Comparison of ENCODE assay signal across 24 cellular contexts in the genomic region with DNA sequence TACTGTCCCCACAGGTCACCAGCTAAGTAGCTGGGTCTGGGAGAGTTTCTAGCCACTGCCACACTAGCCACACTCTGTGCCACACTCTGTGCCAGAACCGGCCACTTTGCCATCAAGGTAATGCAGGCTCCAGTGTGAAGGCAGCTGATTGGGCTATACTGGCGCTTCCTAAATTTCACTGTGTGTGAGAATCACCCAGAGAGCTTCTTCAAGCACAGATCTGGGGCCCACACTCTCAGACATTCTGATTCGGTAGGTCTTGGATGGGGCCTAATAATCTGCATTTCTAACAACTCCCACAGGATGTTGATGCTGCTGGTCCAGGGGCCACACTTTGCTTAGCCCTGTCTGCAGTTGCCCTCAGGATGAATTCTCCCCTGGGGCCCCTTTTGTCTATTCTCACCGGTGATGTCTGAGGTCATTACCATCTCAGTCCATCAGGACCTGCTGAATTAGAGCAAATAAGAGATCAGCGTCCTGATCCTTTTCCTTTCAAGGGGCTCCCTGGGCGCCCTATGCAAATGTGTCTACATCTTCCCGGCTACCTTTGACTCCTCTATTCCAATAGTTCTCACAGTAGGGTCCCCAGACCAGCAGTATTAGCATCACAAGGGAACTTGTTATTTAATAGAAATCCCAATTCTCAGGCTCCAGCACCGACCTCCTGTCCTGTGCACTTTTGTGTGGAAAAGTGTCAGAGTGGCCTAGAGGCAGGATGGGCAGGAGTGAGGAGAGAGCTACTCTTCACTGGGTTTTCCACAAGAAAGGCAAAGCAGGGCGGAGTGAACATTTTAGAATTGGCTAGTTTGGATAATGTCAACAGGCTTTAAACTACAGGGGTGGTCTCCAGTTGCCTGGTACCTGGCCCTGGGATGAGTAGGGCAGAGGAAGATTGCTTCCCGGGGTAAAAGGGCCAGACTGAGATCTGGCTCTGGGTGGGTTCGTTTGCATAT. TPM values are rescaled to one million over a fixed set of nuclear protein-coding genes. Genes with fewer than 3 reads are reported as not detected.
DNase-seq lines count a peak whose midpoint lies in the region; FAIRE-seq and TF ChIP-seq lines count a peak whose summit lies in the region.
"Had no signal": no experiment of that assay in that cellular context is flagged by ENCODE, and none has a peak within 500 bp of the region (broad histone marks: within the 10 kb centered on the region; RNA-seq: fewer than 3 reads in every experiment).

No MANE protein-coding gene starts in this region.

- H3K4me3 Mint-ChIP-seq in neural progenitor cell = peak overlapping the region; percentile 38
- H3K4me3 Mint-ChIP-seq: CD4-positive, alpha-beta T cell; T-helper 1 cell treated with Interleukin-12 subunit alpha and Interleukin-12 subunit beta and Interleukin-4 antibody, amounts not matched to agents 30 μg/mL and 1 μg/mL, for 36 hours had no signal

- no TSS peak for BruUV-seq in OCI-LY7 (replicated peaks; lab: Mats Ljungman, UMichigan)

- WGBS in iPS DF 6.9 (ENCODE audit: insufficient coverage, insufficient read length) = no CpG with 5 or more reads among the region's 11 CpGs

- intact Hi-C loops in OCI-LY7 (cut with micrococcal nuclease; ENCODE audit: unreplicated experiment) = loop anchor here (5.0 to 10.0 kb wide), 3 partner anchors 143 to 295 kb away; a partner anchor contains a TSS

- H3K9me2 ChIP-seq in OCI-LY7 (ENCODE audit: insufficient read depth, low read length) = no peaks in the 10 kb centered on the region
- H3K9me2 ChIP-seq: SK-N-SH had no signal

- H3K27me3 ChIP-seq in H7 (ENCODE audit: control insufficient read depth, insufficient read depth, low read length) (peaks cover 38% of the 10 kb centered on the region), iPS DF 6.9 (ENCODE audit: control insufficient read depth, insufficient read depth, low read length) (peaks cover 51% of the 10 kb centered on the region), neural progenitor cell (peaks cover 89% of the 10 kb centered on the region)

- H3K27ac Mint-ChIP-seq in neural progenitor cell = peak overlapping the region; percentile 62
- H3K27ac Mint-ChIP-seq: CD4-positive, alpha-beta T cell; T-helper 1 cell treated with Interleukin-12 subunit alpha and Interleukin-12 subunit beta and Interleukin-4 antibody, amounts not matched to agents 30 μg/mL and 1 μg/mL, for 36 hours had no signal

- H3K9ac ChIP-seq in neural progenitor cell = no peak overlapping the region
- H3K9ac ChIP-seq: SK-N-SH had no signal

- H3K36me3 ChIP-seq in H7 (replicated peaks; ENCODE audit: control insufficient read depth, insufficient read depth, low read length) (no peaks in the 10 kb centered on the region), OCI-LY7 (ENCODE audit: insufficient read depth, low read length) (no peaks in the 10 kb centered on the region), iPS DF 6.9 (ENCODE audit: control insufficient read depth, insufficient read depth, low read length) (no peaks in the 10 kb centered on the region), neural progenitor cell (no peaks in the 10 kb centered on the region)

- TF ChIP-seq CTCF in OCI-LY7 (conservative IDR thresholded peaks at IDR 0.05; ENCODE audit: low read length) (no peak), neural progenitor cell (IDR thresholded peaks at IDR 0.05) (no peak), D721Med (IDR thresholded peaks at IDR 0.05; ENCODE audit: insufficient read depth, missing control alignments) (no peak)

- H3K4me3 ChIP-seq in H7 (ENCODE audit: insufficient read depth, low read depth, low read length) (no peak overlapping the region), OCI-LY7 (ENCODE audit: low read depth, low read length, poor library complexity, severe bottlenecking) (no peak overlapping the region), iPS DF 6.9 (ENCODE audit: low read length) (no peak overlapping the region), neural progenitor cell (no peak overlapping the region)

- H3F3A ChIP-seq in neural progenitor cell (ENCODE audit: low read depth) = peaks cover 37% of the 10 kb centered on the region

- H3K9me3 ChIP-seq in OCI-LY7 (ENCODE audit: low read length) (no peaks in the 10 kb centered on the region), iPS DF 6.9 (ENCODE audit: control insufficient read depth, insufficient read depth, low read length) (no peaks in the 10 kb centered on the region), neural progenitor cell (ENCODE audit: low read depth) (no peaks in the 10 kb centered on the region)
- H3K9me3 ChIP-seq: SK-N-SH had no signal

- FAIRE-seq in D721Med (lab: Jason Lieb, UNC) = no peak
- FAIRE-seq: GM12891, GM18507, RCC 7860 had no signal

- H3K4me2 ChIP-seq in OCI-LY7 (ENCODE audit: low read length) = peak overlapping the region; percentile 12
- peak overlapping the region; percentile 62 for H3K4me2 ChIP-seq in neural progenitor cell
- H3K4me2 ChIP-seq: SK-N-SH had no signal

- H3K9me3 Mint-ChIP-seq in neural progenitor cell = no peaks in the 10 kb centered on the region
- H3K9me3 Mint-ChIP-seq: CD4-positive, alpha-beta T cell; T-helper 1 cell treated with Interleukin-12 subunit alpha and Interleukin-12 subunit beta and Interleukin-4 antibody, amounts not matched to agents 30 μg/mL and 1 μg/mL, for 36 hours had no signal

- H2AFZ ChIP-seq in OCI-LY7 (ENCODE audit: low read length) (no peak overlapping the region), neural progenitor cell (replicated peaks) (no peak overlapping the region)

- H4K20me1 ChIP-seq in OCI-LY7 (ENCODE audit: insufficient read depth, low read length) = no peaks in the 10 kb centered on the region
- peaks cover 21% of the 10 kb centered on the region for H4K20me1 ChIP-seq in neural progenitor cell (ENCODE audit: low read depth)

- CTCF ChIA-PET in OCI-LY7 (lab: Charles Lee; ENCODE audit: unreplicated experiment) = interaction anchor here (0.7 kb wide), 1 partner anchor 460 kb away, joined by 3 read pairs; no protein-coding TSS in a partner anchor

- H3K36me3 Mint-ChIP-seq in neural progenitor cell = no peaks in the 10 kb centered on the region

- peaks cover 94% of the 10 kb centered on the region for H3K4me1 Mint-ChIP-seq in neural progenitor cell

- H3K79me2 ChIP-seq in OCI-LY7 (ENCODE audit: insufficient read depth, low read depth, low read length) = no peaks in the 10 kb centered on the region
- H3K79me2 ChIP-seq in neural progenitor cell (ENCODE audit: low read depth) = no peaks in the 10 kb centered on the region

- H3K4me1 ChIP-seq in OCI-LY7 (ENCODE audit: insufficient read depth, low read length, poor library complexity, severe bottlenecking) = peaks cover 67% of the 10 kb centered on the region
- peaks cover 30% of the 10 kb centered on the region for H3K4me1 ChIP-seq in iPS DF 6.9 (ENCODE audit: control insufficient read depth, insufficient read depth, low read length)
- peaks cover 55% of the 10 kb centered on the region for H3K4me1 ChIP-seq in neural progenitor cell

- peaks cover 19% of the 10 kb centered on the region for H3K27me3 Mint-ChIP-seq in neural progenitor cell (ENCODE audit: insufficient read depth, low read depth)

- H3K27ac ChIP-seq in OCI-LY7 (ENCODE audit: low read depth, low read length, poor library complexity, severe bottlenecking) (no peak overlapping the region), iPS DF 6.9 (ENCODE audit: low read length) (no peak overlapping the region), neural progenitor cell (no peak overlapping the region)

- POLR2A ChIA-PET in OCI-LY7 (lab: Charles Lee) = no interaction called here

- peak; percentile 79 for DNase-seq in H7
- DNase-seq in OCI-LY7 (ENCODE audit: low spot score) = no peak
- peak; percentile 70 for DNase-seq in iPS DF 6.9 (ENCODE audit: low read depth, low spot score)
- DNase-seq in neural progenitor cell (ENCODE audit: low spot score) = peak; percentile 41
- DNase-seq in NCI-H524 (lab: John Stamatoyannopoulos, UW) = no peak
- DNase-seq in D721Med (ENCODE audit: insufficient read length, low spot score) = no peak
- DNase-seq in SKM-1 treated with dmso at 0.1 percent for 144 hours (lab: John Stamatoyannopoulos, UW; ENCODE audit: unreplicated experiment) = no peak
- DNase-seq: Calu3; CD4-positive, alpha-beta T cell; DMS79 treated with DMSO at 0.1 percent for 48 hours; GDM1; KBM-7; MV-4-11; NCI-H1417 treated with DMSO at 0.1 percent for 48 hours; NCI-H2029 treated with DMSO at 0.1 percent for 48 hours; NCI-H2171 treated with DMSO at 0.1 percent for 48 hours; NCI-H446 treated with DMSO at 0.1 percent for 48 hours; SHP77; SK-N-SH had no signal

RNA-seq across cellular contexts. Expression of a gene that starts 24.7 kb away (rescaled TPM):
- 10.9 and 20.6 TPM in 2 replicates for total RNA-seq in H7 (2014; rRNA removed; shearing (Covaris generic))
- total RNA-seq in OCI-LY7 (2014; rRNA removed; shearing (Covaris generic)) = not detected in 2 replicates
- total RNA-seq in OCI-LY7 (2022) (not detected in 2 replicates), neural progenitor cell (ENCODE audit: low replicate concordance) (1.9 and 7.2 TPM in 2 replicates)
- total RNA-seq: Calu3; CD4-positive, alpha-beta T cell; HT-29 had no signal

Comparison
In these comparisons a context has a peak if more than half of its experiments do, and no peak if none do; other contexts are left out.
1. DNase-seq: peak in H7 (single experiment), iPS DF 6.9 (single experiment) and neural progenitor cell (single experiment); none in OCI-LY7 (single experiment), NCI-H524 (0 of 2), D721Med (single experiment) and SKM-1 treated with dmso at 0.1 percent for 144 hours (single experiment).